22 cellular contexts compared by ENCODE assay signal in the genomic region with DNA sequence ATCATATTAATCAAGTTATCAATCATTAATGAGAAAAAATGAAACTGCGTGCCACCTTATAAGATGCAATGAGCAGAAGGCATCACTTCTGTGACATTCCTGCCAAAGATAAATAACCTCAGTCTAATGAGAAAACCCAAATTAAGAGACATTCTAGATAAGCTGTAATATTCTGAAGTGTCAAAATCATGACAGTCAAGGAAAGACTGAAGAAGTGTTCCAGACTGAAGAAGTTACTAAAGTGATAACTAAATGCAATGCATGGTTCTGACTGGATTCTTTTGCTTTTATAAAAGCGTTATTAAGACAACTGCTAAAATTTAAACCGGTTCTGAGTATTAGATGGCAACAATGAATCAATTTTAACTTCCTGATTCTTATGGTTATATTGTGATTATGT.
"Had no signal": no experiment of that assay in that cellular context is flagged by ENCODE, and none has a peak within 500 bp of the region (broad histone marks: within the 10 kb centered on the region; RNA-seq: fewer than 3 reads in every experiment).

No MANE protein-coding gene starts in this region.

- H3K4me3 Mint-ChIP-seq: IgD-negative memory B cell had no signal

- H3K4me2 ChIP-seq: SK-N-SH had no signal

- H3K4me3 ChIP-seq: MG63 had no signal

- H3K9me3 ChIP-seq: MG63 had no signal

- DNase-seq: KBM-7, MG63, NCI-H1092, NCI-H1105 treated with DMSO at 0.1 percent for 48 hours, NCI-H1417 treated with DMSO at 0.1 percent for 48 hours, NCI-H146, NCI-H1694 treated with DMSO at 0.1 percent for 48 hours, NCI-H1930, NCI-H2081, NCI-H2107, NCI-H2171, NCI-H226, NCI-H446, NCI-H510A, NCI-H524 treated with DMSO at 0.1 percent for 48 hours, NCI-H69, NCI-H774, SHP77, SK-N-SH, T-helper 1 cell had no signal

- H3K9ac ChIP-seq: SK-N-SH had no signal

- H3K27me3 Mint-ChIP-seq: IgD-negative memory B cell had no signal

- H3K27me3 ChIP-seq: MG63 had no signal

- ATAC-seq: Panc1 had no signal

- H3K9me2 ChIP-seq: SK-N-SH had no signal

- H3K36me3 Mint-ChIP-seq: IgD-negative memory B cell had no signal
